10 cellular contexts compared by ENCODE assay signal in genomic region chr1:168348146-168348709, GRCh38.
DNase-seq lines count a peak whose midpoint lies in the region; ATAC-seq and TF ChIP-seq lines count a peak whose summit lies in the region.
"Had no signal": no experiment of that assay in that cellular context is flagged by ENCODE, and none has a peak within 500 bp of the region (broad histone marks: within the 10 kb centered on the region; RNA-seq: fewer than 3 reads in every experiment).

No MANE protein-coding gene starts in this region.

- intact Hi-C loops in CD14-positive monocyte (cut with micrococcal nuclease) (loop anchor here (10.0 kb wide), 2 partner anchors 227 to 757 kb away; partner anchors contain the start of genes XCL1 (in 2 of the 2) and ATP1B1 (in 1 of the 2)), mucosa of descending colon (cut with DNase I, micrococcal nuclease) (loop anchor here in 1 of 2 donors (10.0 kb wide), 2 partner anchors 227 to 997 kb away; partner anchors contain the start of gene XCL1)

- H3K4me3 ChIP-seq in Jurkat, Clone E6-1 (ENCODE audit: low read length): peak overlapping the region; percentile 34
- no peak overlapping the region for H3K4me3 ChIP-seq in mucosa of descending colon

- no peaks in the 10 kb centered on the region for H3K4me1 ChIP-seq in mucosa of descending colon (ENCODE audit: low read depth)

- H3K27ac Mint-ChIP-seq in CD14-positive monocyte: peak overlapping the region; percentile 64 to 92 (median 87)
- peak overlapping the region; percentile 93 for H3K27ac Mint-ChIP-seq in activated naive CD8-positive, alpha-beta T cell treated with anti-CD3 and anti-CD28 coated beads, Interleukin-2, amount 50 U/mL, for 24 hours

- H3K36me3 ChIP-seq in mucosa of descending colon (ENCODE audit: low read depth): no peaks in the 10 kb centered on the region

- peaks cover 0 to 1% (median 0%) of the 10 kb centered on the region in 7 donors for H3K9me3 Mint-ChIP-seq in CD14-positive monocyte
- peaks cover 8% of the 10 kb centered on the region for H3K9me3 Mint-ChIP-seq in activated naive CD8-positive, alpha-beta T cell treated with anti-CD3 and anti-CD28 coated beads, Interleukin-2, amount 50 U/mL, for 24 hours

- H3K9me3 ChIP-seq in mucosa of descending colon: no peaks in the 10 kb centered on the region

- peaks cover 7% of the 10 kb centered on the region for H3K4me1 Mint-ChIP-seq in CD14-positive monocyte
- H3K4me1 Mint-ChIP-seq in activated naive CD8-positive, alpha-beta T cell treated with anti-CD3 and anti-CD28 coated beads, Interleukin-2, amount 50 U/mL, for 24 hours: peaks cover 16% of the 10 kb centered on the region

- peaks cover 0 to 2% (median 2%) of the 10 kb centered on the region in 3 donors for H3K27me3 Mint-ChIP-seq in CD14-positive monocyte (ENCODE audit: low read depth in 3 of 3)
- H3K27me3 Mint-ChIP-seq in activated naive CD8-positive, alpha-beta T cell treated with anti-CD3 and anti-CD28 coated beads, Interleukin-2, amount 50 U/mL, for 24 hours: no peaks in the 10 kb centered on the region

- DNase-seq in CD14-positive monocyte (ENCODE audit: low spot score) (no peak), mucosa of descending colon (peak in 1 of 3 donors; percentile 13), AG08396 (ENCODE audit: low spot score) (no peak), NCI-H146 (lab: John Stamatoyannopoulos, UW) (no peak), NCI-H526 (lab: John Stamatoyannopoulos, UW) (no peak)
- DNase-seq in Jurkat, Clone E6-1 (ENCODE audit: low read depth, low spot score): peak; percentile 50
- DNase-seq in activated naive CD8-positive, alpha-beta T cell treated with anti-CD3 and anti-CD28 coated beads, Interleukin-2, amount 50 U/mL, for 24 hours: no peak
- DNase-seq: amygdala, Kasumi-1 had no signal

- ATAC-seq in activated naive CD8-positive, alpha-beta T cell treated with anti-CD3 and anti-CD28 coated beads, Interleukin-2, amount 50 U/mL, for 24 hours: no peak
- ATAC-seq in mucosa of descending colon: peak; percentile 46
- no peak for ATAC-seq in HG02642 (IDR thresholded peaks at IDR 0.05; ENCODE audit: poor library complexity, unreplicated experiment)

- H3K36me3 Mint-ChIP-seq in CD14-positive monocyte: no peaks in the 10 kb centered on the region
- peaks cover 2% of the 10 kb centered on the region for H3K36me3 Mint-ChIP-seq in activated naive CD8-positive, alpha-beta T cell treated with anti-CD3 and anti-CD28 coated beads, Interleukin-2, amount 50 U/mL, for 24 hours (ENCODE audit: low read depth)

- H3K4me3 Mint-ChIP-seq in CD14-positive monocyte: peak overlapping the region; percentile 78 to 94
- peak overlapping the region; percentile 84 for H3K4me3 Mint-ChIP-seq in activated naive CD8-positive, alpha-beta T cell treated with anti-CD3 and anti-CD28 coated beads, Interleukin-2, amount 50 U/mL, for 24 hours

- TF ChIP-seq CTCF in CD14-positive monocyte (IDR thresholded peaks at IDR 0.05) (no peak), mucosa of descending colon (IDR thresholded peaks at IDR 0.05) (no peak)
